In the genomic region with DNA sequence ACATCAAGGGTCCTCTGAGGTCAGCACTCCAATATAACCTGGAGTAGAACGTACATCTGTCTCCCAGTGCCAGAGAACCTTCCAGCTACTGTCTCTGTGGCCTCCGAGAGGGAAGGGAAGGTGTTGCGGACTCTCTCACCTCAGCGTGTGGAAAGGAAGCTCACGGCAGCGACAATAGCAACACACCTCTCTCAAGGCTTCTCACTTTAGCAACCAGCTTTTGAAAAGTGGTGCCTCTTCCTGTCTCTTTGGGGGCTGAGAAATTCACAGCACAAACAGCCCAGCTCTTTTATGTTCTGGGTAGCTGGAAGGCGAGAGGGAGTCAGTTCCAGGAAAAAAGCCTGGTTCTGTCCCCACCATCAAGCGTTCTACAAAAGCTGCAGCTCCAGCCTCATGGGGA, we compare ENCODE assay signal across 30 cellular contexts.
"Had no signal": no experiment of that assay in that cellular context is flagged by ENCODE, and none has a peak within 500 bp of the region (broad histone marks: within the 10 kb centered on the region; RNA-seq: fewer than 3 reads in every experiment).

No MANE protein-coding gene starts in this region.

- H3K4me2 ChIP-seq: KMS-11 had no signal

- H3K27me3 ChIP-seq: adrenal gland, body of pancreas, Peyer's patch had no signal

- H3K27ac Mint-ChIP-seq: activated CD4-positive, alpha-beta memory T cell treated with anti-CD3 and anti-CD28 coated beads for 36 hours; activated naive CD4-positive, alpha-beta T cell treated with anti-CD3 and anti-CD28 coated beads for 36 hours; activated naive CD4-positive, alpha-beta T cell treated with anti-CD3 and anti-CD28 coated beads, Interleukin-2, amount 50 U/mL, for 72 hours; activated T-helper 1 cell treated with anti-CD3 and anti-CD28 coated beads, Interleukin-12 subunit alpha, Interleukin-12 subunit beta, Interleukin-2, Interleukin-4 antibody, amounts not matched to agents 30 ng/mL and 10 ng/mL and 1 ng/mL, durations not matched to agents 14 hours and 24 hours and 36 hours had no signal

- ATAC-seq: activated naive CD4-positive, alpha-beta T cell treated with anti-CD3 and anti-CD28 coated beads, Interleukin-2, amount 50 U/mL, for 72 hours; activated T-cell treated with anti-CD3 and anti-CD28 coated beads, Interleukin-2, amount 50 U/mL, for 4 hours; body of pancreas had no signal

- H3K9ac ChIP-seq: KMS-11 had no signal

- H3K36me3 Mint-ChIP-seq: activated CD4-positive, alpha-beta memory T cell treated with anti-CD3 and anti-CD28 coated beads for 36 hours; activated naive CD4-positive, alpha-beta T cell treated with anti-CD3 and anti-CD28 coated beads, Interleukin-2, amount 50 U/mL, for 72 hours had no signal

- H3K4me1 ChIP-seq: adrenal gland, body of pancreas, breast epithelium, Peyer's patch had no signal

- H3K36me3 ChIP-seq: adrenal gland, breast epithelium, Peyer's patch, WERI-Rb-1 had no signal

- H3K27ac ChIP-seq: adrenal gland, body of pancreas, breast epithelium, KMS-11, Peyer's patch, WERI-Rb-1 had no signal

- DNase-seq: activated CD4-positive, alpha-beta memory T cell treated with anti-CD3 and anti-CD28 coated beads for 36 hours; activated CD4-positive, alpha-beta T cell treated with anti-CD3 and anti-CD28 coated beads, Interleukin-2, amount 50 U/mL, for 1 hour; activated CD8-positive, alpha-beta memory T cell treated with anti-CD3 and anti-CD28 coated beads, Interleukin-2, amount 50 U/mL, for 4 hours; activated gamma-delta T cell treated with Interleukin-2 at 50 U/mL for 16 hours; activated naive CD4-positive, alpha-beta T cell treated with anti-CD3 and anti-CD28 coated beads for 36 hours; activated T-cell treated with anti-CD3 and anti-CD28 coated beads for 4 hours; activated T-cell treated with anti-CD3 and anti-CD28 coated beads, Interleukin-2, amount 50 U/mL, for 4 hours; adrenal gland; body of pancreas; MM.1S; MV-4-11; NCI-H1092; NCI-H187 treated with DMSO at 0.1 percent for 48 hours; NCI-H2171 treated with DMSO at 0.1 percent for 48 hours; NCI-H2227 treated with DMSO at 0.1 percent for 48 hours; NCI-H446; NCI-H510A treated with DMSO at 0.1 percent for 48 hours; Peyer's patch; RPMI8226; SHP77 treated with DMSO at 0.1 percent for 48 hours; SW 1271; T-helper 1 cell; T-helper 9 cell; WERI-Rb-1 had no signal

- H3K9me3 ChIP-seq: adrenal gland, body of pancreas, breast epithelium, Peyer's patch had no signal

- FAIRE-seq: astrocyte, colon had no signal

- H3K4me3 Mint-ChIP-seq: activated CD4-positive, alpha-beta memory T cell treated with anti-CD3 and anti-CD28 coated beads for 36 hours; activated naive CD4-positive, alpha-beta T cell treated with anti-CD3 and anti-CD28 coated beads for 36 hours; activated T-cell treated with anti-CD3 and anti-CD28 coated beads, Interleukin-2, amount 50 U/mL, for 4 hours; activated T-helper 1 cell treated with anti-CD3 and anti-CD28 coated beads, Interleukin-12 subunit alpha, Interleukin-12 subunit beta, Interleukin-2, Interleukin-4 antibody, amounts not matched to agents 30 ng/mL and 10 ng/mL and 1 ng/mL, durations not matched to agents 14 hours and 24 hours and 36 hours had no signal

- H3K9me3 Mint-ChIP-seq: activated CD4-positive, alpha-beta memory T cell treated with anti-CD3 and anti-CD28 coated beads for 36 hours; activated naive CD4-positive, alpha-beta T cell treated with anti-CD3 and anti-CD28 coated beads for 36 hours; activated naive CD4-positive, alpha-beta T cell treated with anti-CD3 and anti-CD28 coated beads, Interleukin-2, amount 50 U/mL, for 72 hours; activated T-cell treated with anti-CD3 and anti-CD28 coated beads, Interleukin-2, amount 50 U/mL, for 4 hours; activated T-helper 1 cell treated with anti-CD3 and anti-CD28 coated beads, Interleukin-12 subunit alpha, Interleukin-12 subunit beta, Interleukin-2, Interleukin-4 antibody, amounts not matched to agents 30 ng/mL and 10 ng/mL and 1 ng/mL, durations not matched to agents 14 hours and 24 hours and 36 hours had no signal

- H3K4me3 ChIP-seq: adrenal gland, body of pancreas, breast epithelium, Peyer's patch had no signal
